Comparison of ENCODE assay signal across 19 cellular contexts in the genomic region with DNA sequence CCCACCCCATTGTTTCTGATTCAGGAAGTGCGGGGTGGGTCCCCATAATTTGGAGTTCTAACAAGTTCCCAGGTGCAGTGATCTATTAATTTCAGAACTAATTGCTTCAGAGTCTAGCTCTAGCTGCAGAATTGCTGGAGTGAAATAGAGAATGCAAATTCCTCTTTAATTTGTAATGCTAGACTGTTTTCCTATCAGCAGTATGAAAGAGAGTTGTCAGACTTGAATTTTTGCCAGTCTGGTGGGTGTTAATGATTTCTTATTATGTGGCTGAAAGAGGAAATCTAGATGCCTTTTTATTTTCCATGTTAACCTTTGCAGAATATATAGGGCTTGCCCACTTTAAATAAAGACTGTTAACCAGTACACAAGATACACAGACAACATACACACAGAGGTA. TPM values are rescaled to one million over a fixed set of nuclear protein-coding genes. Genes with fewer than 3 reads are reported as not detected.
A peak's percentile ranks its signal among the peaks of the same experiment; 100 is the strongest.
DNase-seq lines count a peak whose midpoint lies in the region; ATAC-seq, FAIRE-seq and TF ChIP-seq lines count a peak whose summit lies in the region.
"Had no signal": no experiment of that assay in that cellular context is flagged by ENCODE, and none has a peak within 500 bp of the region (broad histone marks: within the 10 kb centered on the region; RNA-seq: fewer than 3 reads in every experiment).

No MANE protein-coding gene starts in this region.

- intact Hi-C loops in pancreas (cut with DNase I) = no loop called here

- peak; percentile 33 for DNase-seq in NCI-H1105 treated with DMSO at 0.1 percent for 48 hours (lab: John Stamatoyannopoulos, UW)
- DNase-seq in NCI-H1105 (lab: John Stamatoyannopoulos, UW) = no peak
- peak; percentile 46 for DNase-seq in NCI-H526 treated with DMSO at 0.1 percent for 48 hours (lab: John Stamatoyannopoulos, UW)
- peak; percentile 35 for DNase-seq in glomerular visceral epithelial cell (ENCODE audit: extremely low spot score)
- DNase-seq in pancreas = no peak
- no peak for DNase-seq in ACHN
- no peak for DNase-seq in hippocampal formation (lab: John Stamatoyannopoulos, UW)
- DNase-seq in GM10266 (ENCODE audit: extremely low spot score) = no peak
- DNase-seq: DMS 273 treated with DMSO at 0.1 percent for 48 hours, DND-41, GM23248, HCEC 1CT, NCI-H1436, NCI-H2081 treated with DMSO at 0.1 percent for 48 hours, NCI-H510A, SJCRH30 had no signal

- FAIRE-seq in pancreas (lab: Jason Lieb, UNC) = no peak
- FAIRE-seq: K562 had no signal

- in situ Hi-C loops in ACHN (cut with HindIII; ENCODE audit: low pct_ligation_motif_present, low pct_unique_long_range_greater_than_20kb, low sequenced_read_pairs) = no loop called here

- H3K27me3 ChIP-seq in pancreas = no peaks in the 10 kb centered on the region
- H3K27me3 ChIP-seq: SJCRH30 had no signal

- H3K4me3 ChIP-seq in pancreas = no peak overlapping the region
- H3K4me3 ChIP-seq: GM23248, K562, SJCRH30 had no signal

- no peaks in the 10 kb centered on the region for H3K9me3 ChIP-seq in pancreas
- H3K9me3 ChIP-seq: SJCRH30 had no signal

- no peaks in the 10 kb centered on the region for H3K36me3 ChIP-seq in pancreas

- peaks cover 0 to 1% (median 0%) of the 10 kb centered on the region in 3 donors for H3K4me1 ChIP-seq in pancreas
- H3K4me1 ChIP-seq: SJCRH30 had no signal

- no peak for TF ChIP-seq CTCF in pancreas (IDR thresholded peaks at IDR 0.05)
- TF ChIP-seq CTCF in GM10266 (IDR thresholded peaks at IDR 0.05; ENCODE audit: control insufficient read depth, insufficient read depth, low read depth, missing control alignments) = no peak

- ATAC-seq in pancreas = peak in 3 of 4 donors; percentile 44 to 64 (median 53)
- ATAC-seq: K562, Panc1 had no signal

- H3K27ac ChIP-seq in pancreas = peak overlapping the region in 2 of 4 donors; percentile 55 to 59
- H3K27ac ChIP-seq: 22Rv1, GM23248, SJCRH30 had no signal

- WGBS in pancreas, 2 donors = 55 to 77% methylated on average over 1 of the region's 1 CpG

RNA-seq across cellular contexts. Expression of gene APH1B, which starts 23.7 kb away (rescaled TPM):
- 10 to 100 TPM in 1 of 6 donors, 1 to 10 TPM in 5; 3.2 to 10.7 (median 5.8) TPM for total RNA-seq in pancreas
- polyA plus RNA-seq in pancreas = 10 to 100 TPM in 1 of 2 donors, 1 to 10 TPM in 1; 3.1 to 11.7 TPM

Comparison
In these comparisons a context has a peak if more than half of its experiments do, and no peak if none do; other contexts are left out.
1. DNase-seq: peak in NCI-H1105 treated with DMSO at 0.1 percent for 48 hours (single experiment), NCI-H526 treated with DMSO at 0.1 percent for 48 hours (single experiment) and glomerular visceral epithelial cell (single experiment); none in NCI-H1105 (single experiment), pancreas (0 of 6), ACHN (single experiment), hippocampal formation (0 of 2) and GM10266 (single experiment).